ENCODE assay signal across 2 cellular contexts in genomic region chr3:119191800-119192199, GRCh38.
A peak's percentile ranks its signal among the peaks of the same experiment; 100 is the strongest.
TF ChIP-seq lines count a peak whose summit lies in the region.

No MANE protein-coding gene starts in this region.

TF ChIP-seq in HepG2, 621 proteins besides CTCF, POLR2A, EP300 and RAD21:
- no peak for TF ChIP-seq SP5 (CRISPR knock-in tag; IDR thresholded peaks at IDR 0.05; ENCODE audit: borderline replicate concordance, low read depth)
- TF ChIP-seq NFE2L2 (IDR thresholded peaks at IDR 0.05; ENCODE audit: low read length) = peak; percentile 79
- 0 out of 4 replicates have a peak, but pooled peaks of 1 of the 2 experiments have one; percentile 23 for TF ChIP-seq MAFK (conservative IDR thresholded peaks at IDR 0.05 in 1 of 2, IDR thresholded peaks at IDR 0.05 in 1 of 2; ENCODE audit: low read length in 2 of 2)

TF ChIP-seq in WTC11, 78 proteins besides CTCF, POLR2A, EP300 and RAD21:
- TF ChIP-seq CREB1 (CRISPR knock-in tag; IDR thresholded peaks at IDR 0.05) (no peak), NFE2L1 (CRISPR knock-in tag; IDR thresholded peaks at IDR 0.05) (0 out of 2 replicates have a peak, but pooled peaks have one; percentile 42)
